10 cellular contexts compared by ENCODE assay signal in the genomic region with DNA sequence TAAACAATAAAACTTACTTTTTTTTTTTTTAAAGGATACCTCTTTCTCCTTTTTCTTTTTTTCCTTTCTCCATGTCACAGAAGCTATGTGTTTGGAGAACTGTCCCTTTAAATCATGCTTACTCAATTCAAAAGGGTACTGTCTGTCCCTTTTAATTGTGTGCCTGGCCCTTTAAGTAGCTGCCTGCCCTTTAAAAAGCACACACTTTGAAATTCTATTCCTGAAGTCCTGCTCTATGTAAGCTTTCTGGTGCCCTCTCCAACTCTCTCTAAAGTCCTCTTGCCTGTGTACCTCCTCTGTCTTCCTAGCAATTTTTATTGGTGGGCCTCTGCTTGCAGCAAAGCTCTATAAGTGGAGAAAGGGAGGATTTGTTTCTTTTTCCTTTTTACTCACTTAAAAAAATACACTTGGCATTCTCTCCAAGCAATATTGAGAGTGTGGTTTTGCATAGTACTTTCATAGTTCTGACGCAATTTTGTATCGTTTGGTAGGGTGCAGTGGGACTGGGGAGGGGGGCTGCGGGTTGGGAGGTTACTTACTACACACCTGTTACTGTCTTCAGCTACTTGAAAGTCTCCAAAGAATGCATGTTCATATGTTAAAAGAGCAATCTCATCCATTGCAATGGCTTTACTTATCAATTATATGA.
DNase-seq lines count a peak whose midpoint lies in the region; ATAC-seq, FAIRE-seq and TF ChIP-seq lines count a peak whose summit lies in the region.
"Had no signal": no experiment of that assay in that cellular context is flagged by ENCODE, and none has a peak within 500 bp of the region (broad histone marks: within the 10 kb centered on the region; RNA-seq: fewer than 3 reads in every experiment).

No MANE protein-coding gene starts in this region.

- no peak overlapping the region for H3K4me3 ChIP-seq in heart left ventricle

- no peak overlapping the region for H3K27ac ChIP-seq in heart left ventricle

- H3K9me3 ChIP-seq in heart left ventricle, result peaks cover 0 to 2% (median 0%) of the 10 kb centered on the region in 12 donors

- FAIRE-seq in GM18507 (lab: Jason Lieb, UNC), result peak; percentile 74

- no peaks in the 10 kb centered on the region for H3K27me3 ChIP-seq in heart left ventricle

- no peak for TF ChIP-seq POLR2A in heart left ventricle (IDR thresholded peaks at IDR 0.05)

- H3K36me3 ChIP-seq in heart left ventricle, result no peaks in the 10 kb centered on the region

- POLR2A ChIA-PET in HEK293T (lab: Yijun Ruan, JAX), result interaction anchor here (1.1 kb wide), 1 partner anchor 9 kb away, joined by 3 read pairs; no protein-coding TSS in a partner anchor

- no peak for TF ChIP-seq CTCF in heart left ventricle (IDR thresholded peaks at IDR 0.05)

- intact Hi-C loops in heart left ventricle (cut with DNase I), result loop anchor here in 2 of 10 donors (5.0 to 10.0 kb wide), 2 partner anchors 99 to 132 kb away; no protein-coding TSS in a partner anchor

- CTCF ChIA-PET in HEK293T (lab: Yijun Ruan, JAX), result no interaction called here

- H3K4me1 ChIP-seq in heart left ventricle, result peaks cover 0 to 6% (median 0%) of the 10 kb centered on the region in 12 donors

- DNase-seq in GM18507 (ENCODE audit: extremely low spot score, insufficient read length, low read depth) (no peak), heart left ventricle (no peak), amygdala (lab: John Stamatoyannopoulos, UW) (no peak), HEK293T (ENCODE audit: extremely low spot score) (no peak)
- no peak for DNase-seq in activated T-cell treated with anti-CD3 and anti-CD28 coated beads, Interleukin-2, amount 50 U/mL, for 48 hours
- DNase-seq: activated CD8-positive, alpha-beta memory T cell treated with anti-CD3 and anti-CD28 coated beads for 24 hours; HCEC 1CT had no signal

- 31 to 45% (median 37%) methylated on average over 3 of the region's 3 CpGs for WGBS in heart left ventricle, 4 donors

- ATAC-seq in GM19468 (IDR thresholded peaks at IDR 0.05; ENCODE audit: extremely low read depth, unreplicated experiment) (peak; percentile 30), HG03039 (IDR thresholded peaks at IDR 0.05; ENCODE audit: unreplicated experiment) (peak; percentile 76), heart left ventricle (peak in 3 of 4 donors; percentile 71 to 90 (median 85)), GM18520 (IDR thresholded peaks at IDR 0.05; ENCODE audit: unreplicated experiment) (no peak)

TF ChIP-seq in HEK293T, 16 proteins besides CTCF, POLR2A, EP300 and RAD21:
- TF ChIP-seq FOXM1 (IDR thresholded peaks at IDR 0.05; ENCODE audit: borderline replicate concordance) (no peak), HDGF (IDR thresholded peaks at IDR 0.05; ENCODE audit: borderline replicate concordance) (no peak), NFRKB (IDR thresholded peaks at IDR 0.05) (no peak), CTBP1 (IDR thresholded peaks at IDR 0.05; ENCODE audit: borderline replicate concordance) (no peak), L3MBTL2 (conservative IDR thresholded peaks at IDR 0.05) (no peak), SUZ12 (IDR thresholded peaks at IDR 0.05) (no peak), FOXA1 (IDR thresholded peaks at IDR 0.05) (no peak), LEF1 (IDR thresholded peaks at IDR 0.05; ENCODE audit: borderline replicate concordance) (no peak), TARDBP (IDR thresholded peaks at IDR 0.05) (no peak), ELF4 (IDR thresholded peaks at IDR 0.05) (no peak), ZNF384 (IDR thresholded peaks at IDR 0.05) (no peak), BHLHE40 (IDR thresholded peaks at IDR 0.05; ENCODE audit: borderline replicate concordance) (no peak), FOXK2 (IDR thresholded peaks at IDR 0.05) (no peak), ARNT (IDR thresholded peaks at IDR 0.05) (no peak), SP1 (IDR thresholded peaks at IDR 0.05) (no peak)
- TF ChIP-seq, protein P1, sequence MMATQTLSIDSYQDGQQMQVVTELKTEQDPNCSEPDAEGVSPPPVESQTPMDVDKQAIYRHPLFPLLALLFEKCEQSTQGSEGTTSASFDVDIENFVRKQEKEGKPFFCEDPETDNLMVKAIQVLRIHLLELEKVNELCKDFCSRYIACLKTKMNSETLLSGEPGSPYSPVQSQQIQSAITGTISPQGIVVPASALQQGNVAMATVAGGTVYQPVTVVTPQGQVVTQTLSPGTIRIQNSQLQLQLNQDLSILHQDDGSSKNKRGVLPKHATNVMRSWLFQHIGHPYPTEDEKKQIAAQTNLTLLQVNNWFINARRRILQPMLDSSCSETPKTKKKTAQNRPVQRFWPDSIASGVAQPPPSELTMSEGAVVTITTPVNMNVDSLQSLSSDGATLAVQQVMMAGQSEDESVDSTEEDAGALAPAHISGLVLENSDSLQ (IDR thresholded peaks at IDR 0.05), result no peak
